Comparison of ENCODE assay signal across 27 cellular contexts in genomic region chr5:99949969-99950524, GRCh38.
"Had no signal": no experiment of that assay in that cellular context is flagged by ENCODE, and none has a peak within 500 bp of the region (broad histone marks: within the 10 kb centered on the region; RNA-seq: fewer than 3 reads in every experiment).

No MANE protein-coding gene starts in this region.

- H3K9me3 ChIP-seq: left ventricle myocardium inferior, pancreas, prostate gland, sigmoid colon, stomach, testis, thyroid gland, transverse colon, uterus had no signal

- H3K4me1 Mint-ChIP-seq: immature natural killer cell; memory B cell; naive thymus-derived CD4-positive, alpha-beta T cell; stimulated activated naive B cell treated with anti-CD40 and anti-IgM and Interleukin-4, amounts not matched to agents 10 μg/mL and 1 μg/mL and 100 μg/mL, for 72 hours had no signal

- H3K4me3 ChIP-seq: left ventricle myocardium inferior, mucosa of descending colon, pancreas, prostate gland, sigmoid colon, stomach, testis, thyroid gland, transverse colon, uterus had no signal

- H3K4me1 ChIP-seq: left ventricle myocardium inferior, pancreas, prostate gland, sigmoid colon, stomach, testis, thyroid gland, transverse colon, uterus had no signal

- H3K36me3 ChIP-seq: left ventricle myocardium inferior, pancreas, prostate gland, sigmoid colon, stomach, thyroid gland, transverse colon, uterus had no signal

- H3K36me3 Mint-ChIP-seq: immature natural killer cell; memory B cell; naive thymus-derived CD4-positive, alpha-beta T cell; natural killer cell treated with Interleukin-12 subunit alpha and Interleukin-12 subunit beta and Interleukin-15 and Interleukin-18, amount 100 ng/mL, for 72 hours; stimulated activated naive B cell treated with anti-CD40 and anti-IgM and Interleukin-4, amounts not matched to agents 10 μg/mL and 1 μg/mL and 100 μg/mL, for 72 hours had no signal

- FAIRE-seq: islet of Langerhans, pancreas, small intestine had no signal

- H3K27me3 Mint-ChIP-seq: memory B cell; naive thymus-derived CD4-positive, alpha-beta T cell; natural killer cell treated with Interleukin-12 subunit alpha and Interleukin-12 subunit beta and Interleukin-15 and Interleukin-18, amount 100 ng/mL, for 72 hours; stimulated activated naive B cell treated with anti-CD40 and anti-IgM and Interleukin-4, amounts not matched to agents 10 μg/mL and 1 μg/mL and 100 μg/mL, for 72 hours had no signal

- H3K4me3 Mint-ChIP-seq: immature natural killer cell; memory B cell; naive thymus-derived CD4-positive, alpha-beta T cell; natural killer cell treated with Interleukin-12 subunit alpha and Interleukin-12 subunit beta and Interleukin-15 and Interleukin-18, amount 100 ng/mL, for 72 hours; stimulated activated naive B cell treated with anti-CD40 and anti-IgM and Interleukin-4, amounts not matched to agents 10 μg/mL and 1 μg/mL and 100 μg/mL, for 72 hours had no signal

- ATAC-seq: mucosa of descending colon; naive thymus-derived CD4-positive, alpha-beta T cell; natural killer cell treated with Interleukin-12 subunit alpha and Interleukin-12 subunit beta and Interleukin-15 and Interleukin-18, amount 100 ng/mL, for 72 hours; pancreas; right cardiac atrium; stimulated activated naive CD8-positive, alpha-beta T cell treated with anti-CD3 and anti-CD28 coated beads, Interleukin-15, Interleukin-2, amounts not matched to agents 100 U/mL and 50 U/mL, for 24 hours had no signal

- H3K27ac Mint-ChIP-seq: immature natural killer cell; memory B cell; naive thymus-derived CD4-positive, alpha-beta T cell; natural killer cell treated with Interleukin-12 subunit alpha and Interleukin-12 subunit beta and Interleukin-15 and Interleukin-18, amount 100 ng/mL, for 72 hours; stimulated activated naive B cell treated with anti-CD40 and anti-IgM and Interleukin-4, amounts not matched to agents 10 μg/mL and 1 μg/mL and 100 μg/mL, for 72 hours had no signal

- H3K27ac ChIP-seq: left ventricle myocardium inferior, pancreas, prostate gland, sigmoid colon, stomach, testis, thyroid gland, transverse colon, uterus had no signal

- DNase-seq: hippocampal formation; immature natural killer cell; left ventricle myocardium inferior; midbrain; mucosa of descending colon; naive thymus-derived CD4-positive, alpha-beta T cell; nucleus accumbens; retina; right cardiac atrium; sigmoid colon; small intestine; stimulated activated CD4-positive, alpha-beta T cell treated with anti-CD3 and anti-CD28 coated beads, Interleukin-1b, Interleukin-23, amount 100 ng/mL, for 48 hours; stimulated activated CD4-positive, alpha-beta T cell treated with anti-CD3 and anti-CD28 coated beads, Interleukin-2, amount 100 ng/mL, for 48 hours; stimulated activated CD4-positive, alpha-beta T cell treated with anti-CD3 and anti-CD28 coated beads, Interleukin-4, amount 100 ng/mL, for 4 hours; stimulated activated CD8-positive, alpha-beta memory T cell treated with anti-CD3 and anti-CD28 coated beads, Interleukin-4, amount 100 ng/mL, for 48 hours; stimulated activated naive B cell treated with anti-CD40 and anti-IgM and Interleukin-4, amounts not matched to agents 10 μg/mL and 1 μg/mL and 100 μg/mL, for 72 hours; stimulated activated naive CD8-positive, alpha-beta T cell treated with anti-CD3 and anti-CD28 coated beads, Interleukin-15, Interleukin-2, amounts not matched to agents 100 U/mL and 50 U/mL, for 24 hours; stomach; testis; thyroid gland; transverse colon; uterus had no signal

- H3K27me3 ChIP-seq: pancreas, sigmoid colon, stomach, testis, thyroid gland, transverse colon, uterus had no signal
